ENCODE assay signal across 8 cellular contexts in genomic region chr10:3783721-3784432, GRCh38. TPM values are rescaled to one million over a fixed set of nuclear protein-coding genes. Genes with fewer than 3 reads are reported as not detected.
DNase-seq lines count a peak whose midpoint lies in the region; ATAC-seq and TF ChIP-seq lines count a peak whose summit lies in the region.

No MANE protein-coding gene starts in this region.

- H3K27me3 Mint-ChIP-seq in activated T-cell treated with anti-CD3 and anti-CD28 coated beads, Interleukin-2, amount 50 U/mL, for 72 hours (ENCODE audit: low read depth): no peaks in the 10 kb centered on the region
- H3K27me3 Mint-ChIP-seq in nephron (ENCODE audit: low read depth): no peaks in the 10 kb centered on the region

- DNase-seq in activated T-cell treated with anti-CD3 and anti-CD28 coated beads, Interleukin-2, amount 50 U/mL, for 1 hour: peak; percentile 60
- DNase-seq in activated T-cell treated with anti-CD3 and anti-CD28 coated beads for 4 hours (no peak), NCI-H345 treated with DMSO at 0.1 percent for 48 hours (lab: John Stamatoyannopoulos, UW; ENCODE audit: unreplicated experiment) (peak; percentile 58), fibroblast of the aortic adventitia (ENCODE audit: low read depth) (peak; percentile 88), AG20443 (ENCODE audit: low spot score) (no peak)
- DNase-seq in activated T-cell treated with anti-CD3 and anti-CD28 coated beads, Interleukin-2, amount 50 U/mL, for 72 hours: no peak

- peak overlapping the region; percentile 92 to 97 for H3K4me3 Mint-ChIP-seq in activated T-cell treated with anti-CD3 and anti-CD28 coated beads, Interleukin-2, amount 50 U/mL, for 72 hours
- H3K4me3 Mint-ChIP-seq in nephron: peak overlapping the region; percentile 96 to 99 (median 96)

- peaks cover 49 to 57% of the 10 kb centered on the region in 2 donors for H3K36me3 Mint-ChIP-seq in activated T-cell treated with anti-CD3 and anti-CD28 coated beads, Interleukin-2, amount 50 U/mL, for 72 hours (ENCODE audit: insufficient read depth in 2 of 2)
- H3K36me3 Mint-ChIP-seq in nephron (ENCODE audit: low read depth): peaks cover 45% of the 10 kb centered on the region

- peak overlapping the region; percentile 96 for H3K4me3 ChIP-seq in fibroblast of the aortic adventitia (ENCODE audit: low read depth, low read length)

- H3K9me3 Mint-ChIP-seq in activated T-cell treated with anti-CD3 and anti-CD28 coated beads, Interleukin-2, amount 50 U/mL, for 72 hours: no peaks in the 10 kb centered on the region
- peaks cover 1% of the 10 kb centered on the region for H3K9me3 Mint-ChIP-seq in nephron

- peak overlapping the region; percentile 100 for H3K27ac Mint-ChIP-seq in activated T-cell treated with anti-CD3 and anti-CD28 coated beads, Interleukin-2, amount 50 U/mL, for 72 hours
- H3K27ac Mint-ChIP-seq in nephron: peak overlapping the region; percentile 98 to 99 (median 98)

- ATAC-seq in activated T-cell treated with anti-CD3 and anti-CD28 coated beads, Interleukin-2, amount 50 U/mL, for 72 hours (replicated peaks in 1 of 2): no peak
- ATAC-seq in GM19035 (IDR thresholded peaks at IDR 0.05; ENCODE audit: unreplicated experiment): no peak

- no peak for TF ChIP-seq CTCF in fibroblast of the aortic adventitia (IDR thresholded peaks at IDR 0.05; ENCODE audit: insufficient read depth, low read length)
- TF ChIP-seq CTCF in nephron (IDR thresholded peaks at IDR 0.05; ENCODE audit: unreplicated experiment in 3 of 3): no peak

- peaks cover 60% of the 10 kb centered on the region for H3K4me1 Mint-ChIP-seq in activated T-cell treated with anti-CD3 and anti-CD28 coated beads, Interleukin-2, amount 50 U/mL, for 72 hours (ENCODE audit: low read depth)
- H3K4me1 Mint-ChIP-seq in nephron: peaks cover 44% of the 10 kb centered on the region

RNA-seq across cellular contexts. Expression of gene KLF6, which starts 1.1 kb away (rescaled TPM):
- 100 to 1,000 TPM; 184 to 240 TPM for total RNA-seq in activated T-cell treated with anti-CD3 and anti-CD28 coated beads, Interleukin-2, amount 50 U/mL, for 72 hours
- 47.8 and 52.1 TPM in 2 replicates for total RNA-seq in fibroblast of the aortic adventitia (ENCODE audit: low replicate concordance)

Comparison
In these comparisons a context has a peak if more than half of its experiments do, and no peak if none do; other contexts are left out.
1. DNase-seq: peak in activated T-cell treated with anti-CD3 and anti-CD28 coated beads, Interleukin-2, amount 50 U/mL, for 1 hour (single experiment), NCI-H345 treated with DMSO at 0.1 percent for 48 hours (single experiment) and fibroblast of the aortic adventitia (single experiment); none in activated T-cell treated with anti-CD3 and anti-CD28 coated beads for 4 hours (single experiment), activated T-cell treated with anti-CD3 and anti-CD28 coated beads, Interleukin-2, amount 50 U/mL, for 72 hours (0 of 2) and AG20443 (single experiment).